ENCODE assay signal across 8 cellular contexts in genomic region chr3:48897401-48898376, GRCh38.
DNase-seq lines count a peak whose midpoint lies in the region; ATAC-seq and TF ChIP-seq lines count a peak whose summit lies in the region.

No MANE protein-coding gene starts in this region.

- peak overlapping the region; percentile 68 for H3K9ac ChIP-seq in Loucy (ENCODE audit: low read depth, low read length, poor library complexity, severe bottlenecking)
- H3K9ac ChIP-seq in mucosa of rectum (ENCODE audit: low read depth in 1 of 2, low read length in 2 of 2): peak overlapping the region; percentile 78 to 82

- peaks cover 26% of the 10 kb centered on the region for H3K4me1 ChIP-seq in Loucy (ENCODE audit: insufficient read depth, low read length, poor library complexity, severe bottlenecking)
- H3K4me1 ChIP-seq in mucosa of rectum (ENCODE audit: control insufficient read depth in 2 of 2, insufficient read depth in 2 of 2, low read length in 2 of 2): peaks cover 13 to 16% of the 10 kb centered on the region in 2 donors

- peaks cover 6% of the 10 kb centered on the region for H3K36me3 Mint-ChIP-seq in dendritic cell treated with granulocyte-macrophage colony-stimulating factor and Interleukin-4, amounts not matched to agents 40 ng/mL and 50 ng/mL, for 4 days (ENCODE audit: low read depth)

- no peaks in the 10 kb centered on the region for H3K9me2 ChIP-seq in Loucy (replicated peaks; ENCODE audit: low read depth, low read length)

- peak; percentile 32 for TF ChIP-seq CTCF in Loucy (conservative IDR thresholded peaks at IDR 0.05; ENCODE audit: low read length)

- H3K79me2 ChIP-seq in Loucy (ENCODE audit: insufficient read depth, low read length): peaks cover 9% of the 10 kb centered on the region; the same call in 1 of the 2 replicates

- peaks cover 34% of the 10 kb centered on the region for H3K4me1 Mint-ChIP-seq in dendritic cell treated with granulocyte-macrophage colony-stimulating factor and Interleukin-4, amounts not matched to agents 40 ng/mL and 50 ng/mL, for 4 days (ENCODE audit: low read depth)

- no peaks in the 10 kb centered on the region for H3K9me3 ChIP-seq in Loucy (ENCODE audit: insufficient read depth, low read depth, low read length)
- H3K9me3 ChIP-seq in mucosa of rectum (ENCODE audit: control insufficient read depth in 2 of 2, low read length in 2 of 2): no peaks in the 10 kb centered on the region

- H3K36me3 ChIP-seq in Loucy (ENCODE audit: insufficient read depth, low read length) (no peaks in the 10 kb centered on the region), mucosa of rectum (ENCODE audit: control insufficient read depth in 2 of 2, insufficient read depth in 2 of 2, low read length in 2 of 2) (no peaks in the 10 kb centered on the region)

- peak overlapping the region; percentile 92 for H3K4me2 ChIP-seq in Loucy (ENCODE audit: low read depth, low read length, poor library complexity, severe bottlenecking)

- H3F3A ChIP-seq in Loucy (ENCODE audit: low read depth): no peaks in the 10 kb centered on the region

- H3K27me3 ChIP-seq in Loucy (ENCODE audit: insufficient read depth, low read length, poor library complexity, severe bottlenecking): no peaks in the 10 kb centered on the region
- H3K27me3 ChIP-seq in mucosa of rectum (ENCODE audit: control insufficient read depth in 2 of 2, insufficient read depth in 2 of 2, low read length in 2 of 2): no peaks in the 10 kb centered on the region

- H3K27me3 Mint-ChIP-seq in dendritic cell treated with granulocyte-macrophage colony-stimulating factor and Interleukin-4, amounts not matched to agents 40 ng/mL and 50 ng/mL, for 4 days: no peaks in the 10 kb centered on the region

- H3K4me3 ChIP-seq in Loucy (ENCODE audit: low read length, poor library complexity, severe bottlenecking) (peak overlapping the region; percentile 80), mucosa of rectum (ENCODE audit: low read length in 2 of 2) (peak overlapping the region; percentile 82 to 95)

- no peaks in the 10 kb centered on the region for H4K20me1 ChIP-seq in Loucy (ENCODE audit: insufficient read depth, low read length, poor library complexity, severe bottlenecking)

- peak overlapping the region; percentile 96 for H3K4me3 Mint-ChIP-seq in dendritic cell treated with granulocyte-macrophage colony-stimulating factor and Interleukin-4, amounts not matched to agents 40 ng/mL and 50 ng/mL, for 4 days

- ATAC-seq in GM18505 (IDR thresholded peaks at IDR 0.05; ENCODE audit: unreplicated experiment): no peak

- DNase-seq in DMS 273 (lab: John Stamatoyannopoulos, UW; ENCODE audit: unreplicated experiment) (peak; percentile 7), DMS 273 treated with DMSO at 0.1 percent for 48 hours (lab: John Stamatoyannopoulos, UW) (no peak), DMS153 treated with DMSO at 0.1 percent for 48 hours (lab: John Stamatoyannopoulos, UW; ENCODE audit: unreplicated experiment) (no peak), NCI-H2107 treated with DMSO at 0.1 percent for 48 hours (lab: John Stamatoyannopoulos, UW; ENCODE audit: unreplicated experiment) (no peak)

- H2AFZ ChIP-seq in Loucy (ENCODE audit: low read length): peak overlapping the region; percentile 95

- intact Hi-C loops in dendritic cell treated with granulocyte-macrophage colony-stimulating factor and Interleukin-4, amounts not matched to agents 40 ng/mL and 50 ng/mL, for 4 days (cut with micrococcal nuclease): loop anchor here (2.0 to 10.0 kb wide), 2 partner anchors 21 to 53 kb away; partner anchors contain the start of genes ARIH2 and PRKAR2A

- TF ChIP-seq POLR2A in GM18505 (IDR thresholded peaks at IDR 0.05; ENCODE audit: borderline replicate concordance, extremely low read depth, insufficient read depth, insufficient read length): no peak

- peak overlapping the region; percentile 87 for H3K27ac Mint-ChIP-seq in dendritic cell treated with granulocyte-macrophage colony-stimulating factor and Interleukin-4, amounts not matched to agents 40 ng/mL and 50 ng/mL, for 4 days

- no peaks in the 10 kb centered on the region for H3K9me3 Mint-ChIP-seq in dendritic cell treated with granulocyte-macrophage colony-stimulating factor and Interleukin-4, amounts not matched to agents 40 ng/mL and 50 ng/mL, for 4 days

- peak overlapping the region; percentile 78 to 86 for H3K27ac ChIP-seq in mucosa of rectum (ENCODE audit: low read depth in 2 of 2, low read length in 2 of 2)
